27 cellular contexts compared by ENCODE assay signal in the genomic region with DNA sequence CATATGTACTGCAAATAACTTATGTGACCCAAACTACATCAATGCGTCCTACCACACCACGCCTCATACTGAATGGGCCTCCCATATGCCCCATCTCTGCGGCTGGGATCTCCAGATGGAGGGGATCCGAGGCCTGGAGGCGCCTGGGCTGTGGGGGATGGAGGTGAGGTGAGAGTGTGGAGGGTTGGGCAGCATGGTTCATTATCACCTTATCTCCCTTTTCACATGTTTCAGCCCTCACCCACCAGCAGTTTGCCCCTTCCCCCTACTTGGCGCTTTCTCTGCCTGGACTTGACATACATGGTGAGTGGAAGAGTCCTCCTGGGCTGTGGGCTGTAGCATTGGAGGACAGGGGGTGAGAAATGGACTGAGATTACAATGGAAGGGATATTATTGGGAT.
DNase-seq lines count a peak whose midpoint lies in the region; ATAC-seq, FAIRE-seq and TF ChIP-seq lines count a peak whose summit lies in the region.
"Had no signal": no experiment of that assay in that cellular context is flagged by ENCODE, and none has a peak within 500 bp of the region (broad histone marks: within the 10 kb centered on the region; RNA-seq: fewer than 3 reads in every experiment).

No MANE protein-coding gene starts in this region.

- H3K4me3 ChIP-seq in HEK293 (ENCODE audit: low read depth, low read length) (no peak overlapping the region), iPS-20b (ENCODE audit: low read length) (peak overlapping the region; percentile 32; the same call in 1 of the 2 replicates), kidney (ENCODE audit: low read length in 2 of 2) (no peak overlapping the region)
- H3K4me3 ChIP-seq: left lung, SJSA1, testis had no signal

- H3K27ac ChIP-seq in HEK293 (ENCODE audit: extremely low read depth, low read depth, low read length) (no peak overlapping the region), iPS-20b (ENCODE audit: low read length) (no peak overlapping the region), kidney (ENCODE audit: low read depth in 2 of 2, low read length in 2 of 2) (no peak overlapping the region)
- H3K27ac ChIP-seq: brain microvascular endothelial cell, C4-2B, left lung, SJSA1, testis had no signal

- intact Hi-C loops in kidney (cut with DNase I): no loop called here

- CTCF ChIA-PET in HEK293 (lab: Yijun Ruan, JAX): interaction anchor here (0.6 to 5.4 kb wide), 2 partner anchors 19 to 54 kb away, joined by 5 to 110 read pairs; no protein-coding TSS in a partner anchor

- FAIRE-seq in kidney (lab: Jason Lieb, UNC): no peak
- FAIRE-seq: RCC 7860, small intestine, urothelium cell line had no signal

- no peaks in the 10 kb centered on the region for H3K9me3 Mint-ChIP-seq in activated T-helper 17 cell treated with anti-CD3 and anti-CD28 coated beads, Interleukin-2, amount 50 U/mL, for 72 hours
- H3K9me3 Mint-ChIP-seq: activated CD4-positive, alpha-beta T cell treated with anti-CD3 and anti-CD28 coated beads, Interleukin-2, amount 10 ng/mL, durations not matched to agents 7 days and 5 days; mesothelial cell of epicardium; stimulated activated memory B cell treated with anti-CD40 and anti-IgM and Interleukin-4, amounts not matched to agents 10 μg/mL and 1 μg/mL and 100 μg/mL, for 72 hours had no signal

- peak overlapping the region; percentile 15 for H3K4me3 Mint-ChIP-seq in activated T-helper 17 cell treated with anti-CD3 and anti-CD28 coated beads, Interleukin-2, amount 50 U/mL, for 72 hours
- H3K4me3 Mint-ChIP-seq: activated CD4-positive, alpha-beta T cell treated with anti-CD3 and anti-CD28 coated beads, Interleukin-2, amount 10 ng/mL, durations not matched to agents 7 days and 5 days; mesothelial cell of epicardium; stimulated activated memory B cell treated with anti-CD40 and anti-IgM and Interleukin-4, amounts not matched to agents 10 μg/mL and 1 μg/mL and 100 μg/mL, for 72 hours had no signal

- no peaks in the 10 kb centered on the region for H3K36me3 ChIP-seq in HEK293 (ENCODE audit: control insufficient read depth in 2 of 2, insufficient read depth in 1 of 2, low read length in 2 of 2)
- no peaks in the 10 kb centered on the region for H3K36me3 ChIP-seq in iPS-20b (ENCODE audit: insufficient read depth, low read depth, low read length)
- no peaks in the 10 kb centered on the region for H3K36me3 ChIP-seq in kidney (ENCODE audit: control insufficient read depth in 1 of 2, insufficient read depth in 2 of 2, low read length in 2 of 2)
- H3K36me3 ChIP-seq: brain microvascular endothelial cell, left lung, SJSA1 had no signal

- DNase-seq in CMK (ENCODE audit: low read depth) (peak; percentile 63), nucleus accumbens (lab: John Stamatoyannopoulos, UW) (no peak), kidney (no peak)
- DNase-seq: activated CD4-positive, alpha-beta T cell treated with anti-CD3 and anti-CD28 coated beads, Interleukin-2, amount 10 ng/mL, durations not matched to agents 7 days and 5 days; brain microvascular endothelial cell; Calu3; effector CD4-positive, alpha-beta T cell; foreskin melanocyte; KG1; left lung; naive thymus-derived CD4-positive, alpha-beta T cell; NCI-H146; NCI-H510A treated with DMSO at 0.1 percent for 48 hours; small intestine; T-helper 1 cell; testis had no signal

- peaks cover 28% of the 10 kb centered on the region for H3K4me1 Mint-ChIP-seq in activated T-helper 17 cell treated with anti-CD3 and anti-CD28 coated beads, Interleukin-2, amount 50 U/mL, for 72 hours

- H3K9me3 ChIP-seq in HEK293 (ENCODE audit: control insufficient read depth, insufficient read depth, low read depth, low read length) (no peaks in the 10 kb centered on the region), iPS-20b (ENCODE audit: insufficient read depth, low read depth, low read length) (peaks cover 9% of the 10 kb centered on the region; the same call in 1 of the 2 replicates), kidney (ENCODE audit: control insufficient read depth in 1 of 2, low read length in 2 of 2) (no peaks in the 10 kb centered on the region)
- H3K9me3 ChIP-seq: left lung, SJSA1, testis had no signal

- H3K27me3 ChIP-seq in iPS-20b (ENCODE audit: insufficient read depth, low read length): peaks cover 100% of the 10 kb centered on the region
- H3K27me3 ChIP-seq: testis had no signal

- H3K36me3 Mint-ChIP-seq in activated T-helper 17 cell treated with anti-CD3 and anti-CD28 coated beads, Interleukin-2, amount 50 U/mL, for 72 hours (ENCODE audit: low read depth): peaks cover 12% of the 10 kb centered on the region
- H3K36me3 Mint-ChIP-seq: mesothelial cell of epicardium; stimulated activated memory B cell treated with anti-CD40 and anti-IgM and Interleukin-4, amounts not matched to agents 10 μg/mL and 1 μg/mL and 100 μg/mL, for 72 hours had no signal

- TF ChIP-seq CTCF in HEK293 (tag by site-specific recombination; IDR thresholded peaks at IDR 0.05): no peak
- no peak for TF ChIP-seq CTCF in kidney (IDR thresholded peaks at IDR 0.05; ENCODE audit: borderline replicate concordance, extremely low read depth, insufficient read depth)

- H3K27me3 Mint-ChIP-seq in activated T-helper 17 cell treated with anti-CD3 and anti-CD28 coated beads, Interleukin-2, amount 50 U/mL, for 72 hours: peaks cover 60% of the 10 kb centered on the region

- H3K9ac ChIP-seq in iPS-20b (ENCODE audit: low read depth, low read length) (no peak overlapping the region), kidney (ENCODE audit: low read length in 2 of 2) (no peak overlapping the region)

- POLR2A ChIA-PET in HEK293 (lab: Yijun Ruan, JAX): no interaction called here

- H3K27ac Mint-ChIP-seq in activated T-helper 17 cell treated with anti-CD3 and anti-CD28 coated beads, Interleukin-2, amount 50 U/mL, for 72 hours: no peak overlapping the region
- H3K27ac Mint-ChIP-seq: activated CD4-positive, alpha-beta T cell treated with anti-CD3 and anti-CD28 coated beads, Interleukin-2, amount 10 ng/mL, durations not matched to agents 7 days and 5 days; mesothelial cell of epicardium; naive thymus-derived CD4-positive, alpha-beta T cell; stimulated activated memory B cell treated with anti-CD40 and anti-IgM and Interleukin-4, amounts not matched to agents 10 μg/mL and 1 μg/mL and 100 μg/mL, for 72 hours had no signal

- H3K4me1 ChIP-seq in HEK293 (ENCODE audit: control insufficient read depth, insufficient read depth, low read length) (peaks cover 3% of the 10 kb centered on the region; the same call in 1 of the 2 replicates), iPS-20b (ENCODE audit: insufficient read depth, low read length) (peaks cover 13% of the 10 kb centered on the region; the same call in 1 of the 2 replicates), kidney (ENCODE audit: control insufficient read depth in 1 of 2, insufficient read depth in 1 of 2, low read depth in 1 of 2, low read length in 2 of 2) (peaks cover 0 to 11% of the 10 kb centered on the region in 2 donors)

- peak; percentile 36 for ATAC-seq in activated T-helper 17 cell treated with anti-CD3 and anti-CD28 coated beads, Interleukin-2, amount 50 U/mL, for 72 hours (replicated peaks)
- no peak for ATAC-seq in GM18873 (IDR thresholded peaks at IDR 0.05; ENCODE audit: low FRiP score, unreplicated experiment)
- ATAC-seq: esophagus mucosa; left lung; naive thymus-derived CD4-positive, alpha-beta T cell; stimulated activated memory B cell treated with anti-CD40 and anti-IgM and Interleukin-4, amounts not matched to agents 10 μg/mL and 1 μg/mL and 100 μg/mL, for 72 hours had no signal

TF ChIP-seq in HEK293, 187 proteins besides CTCF, POLR2A, EP300 and RAD21:
- 0 out of 2 replicates have a peak, but pooled peaks have one; percentile 11 for TF ChIP-seq PRDM10 (tag by site-specific recombination; IDR thresholded peaks at IDR 0.05)
- TF ChIP-seq OSR2 (tag by site-specific recombination; IDR thresholded peaks at IDR 0.05): no peak
